In the genomic region with DNA sequence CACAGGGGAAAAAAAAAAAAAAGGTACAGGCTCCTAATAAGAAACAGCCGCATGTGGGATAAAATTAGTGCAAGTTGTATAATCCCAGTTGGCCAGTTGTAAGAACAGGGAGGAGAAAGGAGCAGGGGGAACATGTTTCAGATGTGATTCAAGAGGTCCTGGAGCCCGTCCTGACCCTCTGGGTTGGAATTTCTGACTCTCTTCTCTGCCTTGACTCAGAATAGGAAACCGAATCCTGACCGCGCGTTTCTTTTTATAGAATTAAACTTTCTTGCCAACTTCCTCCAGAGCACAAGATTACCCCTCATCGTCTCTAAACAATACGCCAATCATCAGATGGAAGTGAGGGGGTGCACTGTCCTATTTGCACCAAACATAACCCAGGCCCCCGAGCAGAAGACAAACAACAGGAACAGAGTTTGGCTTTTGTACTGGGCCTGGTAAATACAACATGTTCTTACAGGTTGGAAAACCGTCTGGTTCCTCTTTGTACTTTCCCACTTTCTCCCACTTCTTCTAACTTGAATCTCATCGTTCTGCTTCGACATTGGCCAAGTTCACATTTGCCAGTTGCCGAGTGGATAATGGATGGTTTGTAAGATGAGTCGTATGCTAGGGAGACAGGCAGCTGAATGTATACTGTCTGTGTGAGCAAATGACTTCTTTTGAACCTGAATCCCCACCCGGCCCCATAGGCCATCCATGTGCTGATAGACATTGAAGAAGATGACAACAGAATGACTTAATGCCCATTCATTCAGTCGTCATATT, we compare ENCODE assay signal across 8 cellular contexts. TPM values are rescaled to one million over a fixed set of nuclear protein-coding genes. Genes with fewer than 3 reads are reported as not detected.
DNase-seq lines count a peak whose midpoint lies in the region; ATAC-seq and TF ChIP-seq lines count a peak whose summit lies in the region.

No MANE protein-coding gene starts in this region.

- H3K9me3 ChIP-seq in CD4-positive, alpha-beta memory T cell (ENCODE audit: control insufficient read depth in 1 of 2, low read length in 2 of 2), result no peaks in the 10 kb centered on the region
- H3K9me3 ChIP-seq in transverse colon, result no peaks in the 10 kb centered on the region

- peaks cover 12 to 22% (median 19%) of the 10 kb centered on the region in 4 donors for H3K4me1 Mint-ChIP-seq in CD4-positive, alpha-beta memory T cell
- peaks cover 28% of the 10 kb centered on the region for H3K4me1 Mint-ChIP-seq in mesothelial cell of epicardium

- H3K4me3 Mint-ChIP-seq in CD4-positive, alpha-beta memory T cell, result peak overlapping the region in 5 of 8 donors; percentile 34 to 51 (median 44)
- H3K4me3 Mint-ChIP-seq in mesothelial cell of epicardium, result no peak overlapping the region

- H3K4me3 ChIP-seq in CD4-positive, alpha-beta memory T cell (ENCODE audit: low read length in 2 of 2), result no peak overlapping the region
- H3K4me3 ChIP-seq in brain microvascular endothelial cell (ENCODE audit: low read depth, low read length) (no peak overlapping the region), transverse colon (no peak overlapping the region)

- no peak for DNase-seq in CD4-positive, alpha-beta memory T cell
- DNase-seq in NCI-H446 treated with DMSO at 0.1 percent for 48 hours (lab: John Stamatoyannopoulos, UW), result peak; percentile 92
- peak; percentile 87 for DNase-seq in brain microvascular endothelial cell
- no peak for DNase-seq in mesothelial cell of epicardium (ENCODE audit: low spot score in 2 of 2, unreplicated experiment in 2 of 2)
- DNase-seq in transverse colon, result peak; percentile 53
- DNase-seq in DMS114 treated with DMSO at 0.1 percent for 48 hours (lab: John Stamatoyannopoulos, UW; ENCODE audit: unreplicated experiment), result no peak
- no peak for DNase-seq in cerebellar cortex (ENCODE audit: low spot score)

- H3K9me3 Mint-ChIP-seq in CD4-positive, alpha-beta memory T cell, result peaks cover 0 to 2% (median 0%) of the 10 kb centered on the region in 8 donors
- H3K9me3 Mint-ChIP-seq in mesothelial cell of epicardium, result no peaks in the 10 kb centered on the region

- no peak overlapping the region for H3K27ac ChIP-seq in CD4-positive, alpha-beta memory T cell (ENCODE audit: low read depth, low read length)
- H3K27ac ChIP-seq in brain microvascular endothelial cell (no peak overlapping the region), transverse colon (peak overlapping the region; percentile 71 to 83 (median 78))

- H3K27me3 ChIP-seq in CD4-positive, alpha-beta memory T cell (ENCODE audit: insufficient read depth, low read length), result no peaks in the 10 kb centered on the region
- H3K27me3 ChIP-seq in brain microvascular endothelial cell (replicated peaks) (no peaks in the 10 kb centered on the region), transverse colon (no peaks in the 10 kb centered on the region)

- H3K36me3 ChIP-seq in CD4-positive, alpha-beta memory T cell (ENCODE audit: insufficient read depth, low read length), result no peaks in the 10 kb centered on the region
- H3K36me3 ChIP-seq in brain microvascular endothelial cell (replicated peaks) (no peaks in the 10 kb centered on the region), transverse colon (no peaks in the 10 kb centered on the region)

- POLR2A ChIA-PET in CD4-positive, alpha-beta memory T cell (lab: Charles Lee; ENCODE audit: partially characterized antibody), result no interaction called here

- no peak for TF ChIP-seq POLR2A in transverse colon (IDR thresholded peaks at IDR 0.05)

- intact Hi-C loops in CD4-positive, alpha-beta memory T cell (cut with micrococcal nuclease), result no loop called here
- intact Hi-C loops in transverse colon (cut with DNase I; ENCODE audit: low total_unique reads), result loop anchor here (5.0 kb wide), 1 partner anchor 137 kb away; no protein-coding TSS in a partner anchor

- peaks cover 0 to 1% of the 10 kb centered on the region in 2 donors for H3K27me3 Mint-ChIP-seq in CD4-positive, alpha-beta memory T cell
- peaks cover 1% of the 10 kb centered on the region for H3K27me3 Mint-ChIP-seq in mesothelial cell of epicardium (ENCODE audit: low read depth)

- peak; percentile 79 for TF ChIP-seq EP300 in transverse colon (IDR thresholded peaks at IDR 0.05; ENCODE audit: low read depth)

- no peak for ATAC-seq in HG02759 (IDR thresholded peaks at IDR 0.05; ENCODE audit: unreplicated experiment)

- in situ Hi-C loops in brain microvascular endothelial cell (cut with HindIII; ENCODE audit: low pct_ligation_motif_present, low sequenced_read_pairs), result no loop called here
- in situ Hi-C loops in transverse colon (cut with MboI; ENCODE audit: low pct_ligation_motif_present in 1 of 4, low pct_unique_long_range_greater_than_20kb in 1 of 4, low sequenced_read_pairs in 3 of 4), result no loop called here

- CTCF ChIA-PET in CD4-positive, alpha-beta memory T cell (lab: Charles Lee; ENCODE audit: partially characterized antibody), result no interaction called here

- H3K4me1 ChIP-seq in CD4-positive, alpha-beta memory T cell (ENCODE audit: insufficient read depth, low read length), result peaks cover 6% of the 10 kb centered on the region
- H3K4me1 ChIP-seq in transverse colon, result peaks cover 0 to 24% (median 5%) of the 10 kb centered on the region in 4 donors

- no peaks in the 10 kb centered on the region for H3K36me3 Mint-ChIP-seq in CD4-positive, alpha-beta memory T cell
- no peaks in the 10 kb centered on the region for H3K36me3 Mint-ChIP-seq in mesothelial cell of epicardium

- peak overlapping the region in 2 of 7 donors; percentile 36 to 55 for H3K27ac Mint-ChIP-seq in CD4-positive, alpha-beta memory T cell
- H3K27ac Mint-ChIP-seq in mesothelial cell of epicardium, result peak overlapping the region; percentile 49

- no peak for TF ChIP-seq CTCF in brain microvascular endothelial cell (IDR thresholded peaks at IDR 0.05; ENCODE audit: low read depth, low read length, missing control alignments)
- no peak for TF ChIP-seq CTCF in mesothelial cell of epicardium (IDR thresholded peaks at IDR 0.05; ENCODE audit: unreplicated experiment)
- TF ChIP-seq CTCF in transverse colon (IDR thresholded peaks at IDR 0.05), result no peak

- 38 to 45% methylated on average over 12 to 16 of the region's 16 CpGs for WGBS in transverse colon (ENCODE audit: low coverage in 1 of 2), 2 donors

RNA-seq across cellular contexts. Expression of a gene that starts 42.5 kb away (rescaled TPM):
- total RNA-seq in CD4-positive, alpha-beta memory T cell, result 100 to 1,000 TPM; 150 to 156 TPM
- polyA plus RNA-seq in CD4-positive, alpha-beta memory T cell, result 10 to 100 TPM in 1 of 2 donors, 1 to 10 TPM in 1; 3.8 to 12.4 TPM
- 174 to 179 TPM (median 178 TPM) in 3 replicates for total RNA-seq in mesothelial cell of epicardium
- 100 to 1,000 TPM; 126 to 194 (median 154) TPM for total RNA-seq in transverse colon

Comparison
In these comparisons a context has a peak if more than half of its experiments do, and no peak if none do; other contexts are left out.
1. DNase-seq: peak in NCI-H446 treated with DMSO at 0.1 percent for 48 hours (single experiment), brain microvascular endothelial cell (single experiment) and transverse colon (single experiment); none in CD4-positive, alpha-beta memory T cell (0 of 5), mesothelial cell of epicardium (0 of 2), DMS114 treated with DMSO at 0.1 percent for 48 hours (single experiment) and cerebellar cortex (single experiment).
2. H3K27ac ChIP-seq: peak in transverse colon (4 of 4); none in CD4-positive, alpha-beta memory T cell (single experiment) and brain microvascular endothelial cell (single experiment).